Comparison of ENCODE assay signal across 1 cellular context in the genomic region with DNA sequence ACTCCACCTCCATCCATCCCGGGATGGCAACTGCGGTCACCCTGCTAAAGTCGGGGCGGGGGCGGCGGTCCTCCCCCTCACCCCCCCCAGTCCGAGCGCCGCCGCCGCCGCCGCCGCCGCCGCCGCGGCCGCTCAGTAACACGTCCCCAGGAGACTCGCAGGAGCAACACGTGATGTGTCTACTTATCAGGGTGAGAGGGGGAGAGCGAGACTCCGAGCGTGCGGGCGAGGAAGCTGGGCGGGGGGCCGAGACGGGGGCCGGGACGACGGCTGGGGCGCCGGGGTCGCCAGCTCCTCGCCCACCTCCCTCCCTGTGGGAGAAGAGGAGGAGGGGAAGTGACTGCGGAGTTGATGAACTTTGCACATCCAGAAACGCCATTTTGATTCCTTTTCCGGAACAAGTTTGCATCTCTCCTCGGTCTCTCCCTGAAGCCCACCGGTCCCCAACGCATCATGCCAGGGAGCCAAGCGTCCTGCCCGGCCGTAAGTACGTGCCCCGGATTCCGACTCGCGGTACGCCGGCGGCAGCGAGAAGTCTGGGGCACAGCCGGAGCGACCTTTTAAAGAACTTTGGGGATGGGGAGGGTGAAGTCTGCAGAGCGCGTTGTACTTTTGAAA.
A peak's percentile ranks its signal among the peaks of the same experiment; 100 is the strongest.
TF ChIP-seq lines count a peak whose summit lies in the region.

A gene with protein sequence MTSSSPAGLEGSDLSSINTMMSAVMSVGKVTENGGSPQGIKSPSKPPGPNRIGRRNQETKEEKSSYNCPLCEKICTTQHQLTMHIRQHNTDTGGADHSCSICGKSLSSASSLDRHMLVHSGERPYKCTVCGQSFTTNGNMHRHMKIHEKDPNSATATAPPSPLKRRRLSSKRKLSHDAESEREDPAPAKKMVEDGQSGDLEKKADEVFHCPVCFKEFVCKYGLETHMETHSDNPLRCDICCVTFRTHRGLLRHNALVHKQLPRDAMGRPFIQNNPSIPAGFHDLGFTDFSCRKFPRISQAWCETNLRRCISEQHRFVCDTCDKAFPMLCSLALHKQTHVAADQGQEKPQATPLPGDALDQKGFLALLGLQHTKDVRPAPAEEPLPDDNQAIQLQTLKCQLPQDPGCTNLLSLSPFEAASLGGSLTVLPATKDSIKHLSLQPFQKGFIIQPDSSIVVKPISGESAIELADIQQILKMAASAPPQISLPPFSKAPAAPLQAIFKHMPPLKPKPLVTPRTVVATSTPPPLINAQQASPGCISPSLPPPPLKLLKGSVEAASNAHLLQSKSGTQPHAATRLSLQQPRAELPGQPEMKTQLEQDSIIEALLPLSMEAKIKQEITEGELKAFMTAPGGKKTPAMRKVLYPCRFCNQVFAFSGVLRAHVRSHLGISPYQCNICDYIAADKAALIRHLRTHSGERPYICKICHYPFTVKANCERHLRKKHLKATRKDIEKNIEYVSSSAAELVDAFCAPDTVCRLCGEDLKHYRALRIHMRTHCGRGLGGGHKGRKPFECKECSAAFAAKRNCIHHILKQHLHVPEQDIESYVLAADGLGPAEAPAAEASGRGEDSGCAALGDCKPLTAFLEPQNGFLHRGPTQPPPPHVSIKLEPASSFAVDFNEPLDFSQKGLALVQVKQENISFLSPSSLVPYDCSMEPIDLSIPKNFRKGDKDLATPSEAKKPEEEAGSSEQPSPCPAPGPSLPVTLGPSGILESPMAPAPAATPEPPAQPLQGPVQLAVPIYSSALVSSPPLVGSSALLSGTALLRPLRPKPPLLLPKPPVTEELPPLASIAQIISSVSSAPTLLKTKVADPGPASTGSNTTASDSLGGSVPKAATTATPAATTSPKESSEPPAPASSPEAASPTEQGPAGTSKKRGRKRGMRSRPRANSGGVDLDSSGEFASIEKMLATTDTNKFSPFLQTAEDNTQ (N-terminal part only) (plus strand): TSS at position 384 of the 618 bp plus-strand sequence. CDS start 73,951 bp downstream, outside the sequence.

TF ChIP-seq in HepG2, 621 proteins besides CTCF, POLR2A, EP300 and RAD21 (continued from another document and continues in another):
- TF ChIP-seq ZNF138 (CRISPR knock-in tag; IDR thresholded peaks at IDR 0.05; ENCODE audit: low read depth) = no peak
- no peak for TF ChIP-seq ZNF777 (CRISPR knock-in tag; IDR thresholded peaks at IDR 0.05)
- TF ChIP-seq SP4 (CRISPR knock-in tag; IDR thresholded peaks at IDR 0.05) = peak; percentile 25; the same call in 1 of the 2 replicates
- TF ChIP-seq, protein P1, sequence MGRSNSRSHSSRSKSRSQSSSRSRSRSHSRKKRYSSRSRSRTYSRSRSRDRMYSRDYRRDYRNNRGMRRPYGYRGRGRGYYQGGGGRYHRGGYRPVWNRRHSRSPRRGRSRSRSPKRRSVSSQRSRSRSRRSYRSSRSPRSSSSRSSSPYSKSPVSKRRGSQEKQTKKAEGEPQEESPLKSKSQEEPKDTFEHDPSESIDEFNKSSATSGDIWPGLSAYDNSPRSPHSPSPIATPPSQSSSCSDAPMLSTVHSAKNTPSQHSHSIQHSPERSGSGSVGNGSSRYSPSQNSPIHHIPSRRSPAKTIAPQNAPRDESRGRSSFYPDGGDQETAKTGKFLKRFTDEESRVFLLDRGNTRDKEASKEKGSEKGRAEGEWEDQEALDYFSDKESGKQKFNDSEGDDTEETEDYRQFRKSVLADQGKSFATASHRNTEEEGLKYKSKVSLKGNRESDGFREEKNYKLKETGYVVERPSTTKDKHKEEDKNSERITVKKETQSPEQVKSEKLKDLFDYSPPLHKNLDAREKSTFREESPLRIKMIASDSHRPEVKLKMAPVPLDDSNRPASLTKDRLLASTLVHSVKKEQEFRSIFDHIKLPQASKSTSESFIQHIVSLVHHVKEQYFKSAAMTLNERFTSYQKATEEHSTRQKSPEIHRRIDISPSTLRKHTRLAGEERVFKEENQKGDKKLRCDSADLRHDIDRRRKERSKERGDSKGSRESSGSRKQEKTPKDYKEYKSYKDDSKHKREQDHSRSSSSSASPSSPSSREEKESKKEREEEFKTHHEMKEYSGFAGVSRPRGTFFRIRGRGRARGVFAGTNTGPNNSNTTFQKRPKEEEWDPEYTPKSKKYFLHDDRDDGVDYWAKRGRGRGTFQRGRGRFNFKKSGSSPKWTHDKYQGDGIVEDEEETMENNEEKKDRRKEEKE (IDR thresholded peaks at IDR 0.05) = no peak
- TF ChIP-seq ATF7-NPFF (CRISPR knock-in tag; IDR thresholded peaks at IDR 0.05; ENCODE audit: low read depth) = no peak
- TF ChIP-seq, protein P2, sequence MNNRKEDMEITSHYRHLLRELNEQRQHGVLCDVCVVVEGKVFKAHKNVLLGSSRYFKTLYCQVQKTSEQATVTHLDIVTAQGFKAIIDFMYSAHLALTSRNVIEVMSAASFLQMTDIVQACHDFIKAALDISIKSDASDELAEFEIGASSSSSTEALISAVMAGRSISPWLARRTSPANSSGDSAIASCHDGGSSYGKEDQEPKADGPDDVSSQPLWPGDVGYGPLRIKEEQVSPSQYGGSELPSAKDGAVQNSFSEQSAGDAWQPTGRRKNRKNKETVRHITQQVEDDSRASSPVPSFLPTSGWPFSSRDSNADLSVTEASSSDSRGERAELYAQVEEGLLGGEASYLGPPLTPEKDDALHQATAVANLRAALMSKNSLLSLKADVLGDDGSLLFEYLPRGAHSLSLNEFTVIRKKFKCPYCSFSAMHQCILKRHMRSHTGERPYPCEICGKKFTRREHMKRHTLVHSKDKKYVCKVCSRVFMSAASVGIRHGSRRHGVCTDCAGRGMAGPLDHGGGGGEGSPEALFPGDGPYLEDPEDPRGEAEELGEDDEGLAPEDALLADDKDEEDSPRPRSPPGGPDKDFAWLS (CRISPR knock-in tag; IDR thresholded peaks at IDR 0.05; ENCODE audit: borderline replicate concordance) = no peak
- TF ChIP-seq ZNF550 (CRISPR knock-in tag; IDR thresholded peaks at IDR 0.05; ENCODE audit: borderline replicate concordance) = no peak
- no peak for TF ChIP-seq MED13 (CRISPR knock-in tag; IDR thresholded peaks at IDR 0.05)
- peak; percentile 8; the same call in 1 of the 2 replicates for TF ChIP-seq ZNF670 (CRISPR knock-in tag; IDR thresholded peaks at IDR 0.05; ENCODE audit: borderline replicate concordance)
- TF ChIP-seq, protein P3, sequence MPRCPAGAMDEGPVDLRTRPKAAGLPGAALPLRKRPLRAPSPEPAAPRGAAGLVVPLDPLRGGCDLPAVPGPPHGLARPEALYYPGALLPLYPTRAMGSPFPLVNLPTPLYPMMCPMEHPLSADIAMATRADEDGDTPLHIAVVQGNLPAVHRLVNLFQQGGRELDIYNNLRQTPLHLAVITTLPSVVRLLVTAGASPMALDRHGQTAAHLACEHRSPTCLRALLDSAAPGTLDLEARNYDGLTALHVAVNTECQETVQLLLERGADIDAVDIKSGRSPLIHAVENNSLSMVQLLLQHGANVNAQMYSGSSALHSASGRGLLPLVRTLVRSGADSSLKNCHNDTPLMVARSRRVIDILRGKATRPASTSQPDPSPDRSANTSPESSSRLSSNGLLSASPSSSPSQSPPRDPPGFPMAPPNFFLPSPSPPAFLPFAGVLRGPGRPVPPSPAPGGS (CRISPR knock-in tag; IDR thresholded peaks at IDR 0.05) = no peak
- TF ChIP-seq, protein P4, sequence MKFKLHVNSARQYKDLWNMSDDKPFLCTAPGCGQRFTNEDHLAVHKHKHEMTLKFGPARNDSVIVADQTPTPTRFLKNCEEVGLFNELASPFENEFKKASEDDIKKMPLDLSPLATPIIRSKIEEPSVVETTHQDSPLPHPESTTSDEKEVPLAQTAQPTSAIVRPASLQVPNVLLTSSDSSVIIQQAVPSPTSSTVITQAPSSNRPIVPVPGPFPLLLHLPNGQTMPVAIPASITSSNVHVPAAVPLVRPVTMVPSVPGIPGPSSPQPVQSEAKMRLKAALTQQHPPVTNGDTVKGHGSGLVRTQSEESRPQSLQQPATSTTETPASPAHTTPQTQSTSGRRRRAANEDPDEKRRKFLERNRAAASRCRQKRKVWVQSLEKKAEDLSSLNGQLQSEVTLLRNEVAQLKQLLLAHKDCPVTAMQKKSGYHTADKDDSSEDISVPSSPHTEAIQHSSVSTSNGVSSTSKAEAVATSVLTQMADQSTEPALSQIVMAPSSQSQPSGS (CRISPR knock-in tag; IDR thresholded peaks at IDR 0.05) = no peak
- no peak for TF ChIP-seq ARID2 (CRISPR knock-in tag; IDR thresholded peaks at IDR 0.05; ENCODE audit: borderline replicate concordance)
- peak; percentile 53; the same call in 1 of the 2 replicates for TF ChIP-seq POLR2G (IDR thresholded peaks at IDR 0.05; ENCODE audit: low read depth, low read length)
- TF ChIP-seq ZFP62 (CRISPR knock-in tag; IDR thresholded peaks at IDR 0.05) = no peak
- TF ChIP-seq ZFY (CRISPR knock-in tag; IDR thresholded peaks at IDR 0.05) = peak; percentile 44; the same call in 1 of the 2 replicates
- TF ChIP-seq ZNF891 (CRISPR knock-in tag; IDR thresholded peaks at IDR 0.05) = no peak
- no peak; the same call in 1 of the 2 replicates for TF ChIP-seq ZNF558 (CRISPR knock-in tag; IDR thresholded peaks at IDR 0.05; ENCODE audit: borderline replicate concordance)
- TF ChIP-seq ZBTB8A (CRISPR knock-in tag; IDR thresholded peaks at IDR 0.05; ENCODE audit: borderline replicate concordance, low read depth) = no peak
- peak; percentile 69; the same call in 1 of the 2 replicates for TF ChIP-seq WIZ (CRISPR knock-in tag; IDR thresholded peaks at IDR 0.05)
- TF ChIP-seq XRCC5 (optimal IDR thresholded peaks at IDR 0.05; ENCODE audit: low read length) = peak; percentile 10
- peak; percentile 29 for TF ChIP-seq THAP11 (CRISPR knock-in tag; IDR thresholded peaks at IDR 0.05)
- TF ChIP-seq, protein P5, sequence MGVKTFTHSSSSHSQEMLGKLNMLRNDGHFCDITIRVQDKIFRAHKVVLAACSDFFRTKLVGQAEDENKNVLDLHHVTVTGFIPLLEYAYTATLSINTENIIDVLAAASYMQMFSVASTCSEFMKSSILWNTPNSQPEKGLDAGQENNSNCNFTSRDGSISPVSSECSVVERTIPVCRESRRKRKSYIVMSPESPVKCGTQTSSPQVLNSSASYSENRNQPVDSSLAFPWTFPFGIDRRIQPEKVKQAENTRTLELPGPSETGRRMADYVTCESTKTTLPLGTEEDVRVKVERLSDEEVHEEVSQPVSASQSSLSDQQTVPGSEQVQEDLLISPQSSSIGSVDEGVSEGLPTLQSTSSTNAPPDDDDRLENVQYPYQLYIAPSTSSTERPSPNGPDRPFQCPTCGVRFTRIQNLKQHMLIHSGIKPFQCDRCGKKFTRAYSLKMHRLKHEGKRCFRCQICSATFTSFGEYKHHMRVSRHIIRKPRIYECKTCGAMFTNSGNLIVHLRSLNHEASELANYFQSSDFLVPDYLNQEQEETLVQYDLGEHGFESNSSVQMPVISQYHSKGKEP (CRISPR knock-in tag; IDR thresholded peaks at IDR 0.05) = no peak
- TF ChIP-seq, protein P6, sequence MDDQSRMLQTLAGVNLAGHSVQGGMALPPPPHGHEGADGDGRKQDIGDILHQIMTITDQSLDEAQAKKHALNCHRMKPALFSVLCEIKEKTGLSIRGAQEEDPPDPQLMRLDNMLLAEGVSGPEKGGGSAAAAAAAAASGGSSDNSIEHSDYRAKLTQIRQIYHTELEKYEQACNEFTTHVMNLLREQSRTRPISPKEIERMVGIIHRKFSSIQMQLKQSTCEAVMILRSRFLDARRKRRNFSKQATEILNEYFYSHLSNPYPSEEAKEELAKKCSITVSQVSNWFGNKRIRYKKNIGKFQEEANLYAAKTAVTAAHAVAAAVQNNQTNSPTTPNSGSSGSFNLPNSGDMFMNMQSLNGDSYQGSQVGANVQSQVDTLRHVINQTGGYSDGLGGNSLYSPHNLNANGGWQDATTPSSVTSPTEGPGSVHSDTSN (CRISPR knock-in tag; IDR thresholded peaks at IDR 0.05; ENCODE audit: borderline replicate concordance) = no peak
- no peak for TF ChIP-seq ZNF382 (CRISPR knock-in tag; IDR thresholded peaks at IDR 0.05; ENCODE audit: borderline replicate concordance)
- no peak for TF ChIP-seq CBFB (CRISPR knock-in tag; IDR thresholded peaks at IDR 0.05)
- no peak for TF ChIP-seq ZNF282 (IDR thresholded peaks at IDR 0.05; ENCODE audit: partially characterized antibody)
- no peak for TF ChIP-seq HDAC2 (CRISPR knock-in tag; IDR thresholded peaks at IDR 0.05)
- no peak for TF ChIP-seq ZNF619 (CRISPR knock-in tag; IDR thresholded peaks at IDR 0.05)
- TF ChIP-seq PAWR (CRISPR knock-in tag; IDR thresholded peaks at IDR 0.05; ENCODE audit: borderline replicate concordance) = no peak
- TF ChIP-seq, protein P7, sequence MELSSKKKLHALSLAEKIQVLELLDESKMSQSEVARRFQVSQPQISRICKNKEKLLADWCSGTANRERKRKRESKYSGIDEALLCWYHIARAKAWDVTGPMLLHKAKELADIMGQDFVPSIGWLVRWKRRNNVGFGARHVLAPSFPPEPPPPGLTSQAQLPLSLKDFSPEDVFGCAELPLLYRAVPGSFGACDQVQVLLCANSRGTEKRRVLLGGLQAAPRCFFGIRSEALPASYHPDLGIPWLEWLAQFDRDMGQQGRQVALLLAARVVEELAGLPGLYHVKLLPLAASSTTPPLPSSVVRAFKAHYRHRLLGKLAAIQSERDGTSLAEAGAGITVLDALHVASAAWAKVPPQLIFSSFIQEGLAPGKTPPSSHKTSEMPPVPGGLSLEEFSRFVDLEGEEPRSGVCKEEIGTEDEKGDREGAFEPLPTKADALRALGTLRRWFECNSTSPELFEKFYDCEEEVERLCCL (CRISPR knock-in tag; IDR thresholded peaks at IDR 0.05; ENCODE audit: borderline replicate concordance) = no peak
- no peak for TF ChIP-seq ZSCAN9 (CRISPR knock-in tag; IDR thresholded peaks at IDR 0.05; ENCODE audit: borderline replicate concordance)
- TF ChIP-seq ZNF720 (CRISPR knock-in tag; IDR thresholded peaks at IDR 0.05) = no peak
- TF ChIP-seq ZSCAN31 (CRISPR knock-in tag; IDR thresholded peaks at IDR 0.05; ENCODE audit: low read depth) = peak; percentile 49; the same call in 1 of the 2 replicates
- TF ChIP-seq MAZ (IDR thresholded peaks at IDR 0.05; ENCODE audit: borderline replicate concordance, low read depth, low read length) = peak; percentile 76
- no peak for TF ChIP-seq MAZ (CRISPR knock-in tag; IDR thresholded peaks at IDR 0.05; ENCODE audit: low read depth)
- TF ChIP-seq ZNF549 (CRISPR knock-in tag; IDR thresholded peaks at IDR 0.05) = no peak
- TF ChIP-seq ZNF768 (CRISPR knock-in tag; IDR thresholded peaks at IDR 0.05) = no peak; the same call in 1 of the 2 replicates
- no peak for TF ChIP-seq ZNF605 (CRISPR knock-in tag; IDR thresholded peaks at IDR 0.05)
- peak; percentile 19; the same call in 1 of the 2 replicates for TF ChIP-seq BORCS8-MEF2B (CRISPR knock-in tag; IDR thresholded peaks at IDR 0.05)
- TF ChIP-seq YEATS2 (CRISPR knock-in tag; IDR thresholded peaks at IDR 0.05; ENCODE audit: borderline replicate concordance) = no peak
- TF ChIP-seq ELF1 (CRISPR knock-in tag; IDR thresholded peaks at IDR 0.05) = peak; percentile 33
- TF ChIP-seq SP2 (CRISPR knock-in tag; IDR thresholded peaks at IDR 0.05) = no peak
